ENCODE assay signal across 13 cellular contexts in the genomic region with DNA sequence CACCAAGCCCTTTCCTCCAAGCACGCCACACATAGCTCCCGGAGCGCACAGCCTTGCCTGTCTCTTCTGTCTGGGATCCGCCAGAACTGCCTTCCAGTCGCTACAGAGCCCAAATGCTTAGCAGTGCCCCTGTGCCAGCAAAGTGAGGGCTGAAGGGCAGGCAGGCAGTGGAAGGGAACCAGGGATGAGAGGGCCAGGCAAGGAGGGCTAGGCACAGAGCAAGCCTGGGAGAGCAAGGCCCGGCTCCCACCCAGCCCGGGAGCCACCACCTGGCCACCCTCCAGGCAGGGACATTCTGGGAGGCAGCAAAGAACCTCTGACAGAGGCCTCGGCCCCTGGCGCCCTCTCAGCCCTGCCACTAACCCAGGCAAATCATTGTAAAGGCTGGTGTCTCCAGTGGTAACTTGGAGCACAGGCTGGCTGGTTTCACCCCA. TPM values are rescaled to one million over a fixed set of nuclear protein-coding genes. Genes with fewer than 3 reads are reported as not detected.
A peak's percentile ranks its signal among the peaks of the same experiment; 100 is the strongest.
DNase-seq lines count a peak whose midpoint lies in the region; ATAC-seq and TF ChIP-seq lines count a peak whose summit lies in the region.
"Had no signal": no experiment of that assay in that cellular context is flagged by ENCODE, and none has a peak within 500 bp of the region (broad histone marks: within the 10 kb centered on the region; RNA-seq: fewer than 3 reads in every experiment).

No MANE protein-coding gene starts in this region.

- no peaks in the 10 kb centered on the region for H3K36me3 ChIP-seq in HUES48 (ENCODE audit: control insufficient read depth, insufficient read depth, low read length)
- H3K36me3 ChIP-seq in lower lobe of right lung: no peaks in the 10 kb centered on the region
- H3K36me3 ChIP-seq in subcutaneous abdominal adipose tissue (ENCODE audit: control insufficient read depth in 5 of 5, insufficient read depth in 5 of 5, low read length in 5 of 5): peaks cover 0 to 9% (median 4%) of the 10 kb centered on the region in 5 donors

- no peak for DNase-seq in lower lobe of right lung
- DNase-seq in islet precursor cell: no peak
- DNase-seq: activated CD4-positive, alpha-beta T cell treated with anti-CD3 and anti-CD28 coated beads, Interleukin-2, amount 10 ng/mL, durations not matched to agents 24 days and 14 days; COR-L47; NCI-H1694; nephron progenitor cell; SHP77 treated with DMSO at 0.1 percent for 48 hours had no signal

- no peak for TF ChIP-seq CTCF in lower lobe of right lung (IDR thresholded peaks at IDR 0.05)

- 0 out of 2 replicates have a peak, but pooled peaks cover 5% of the 10 kb centered on the region for H3K4me1 ChIP-seq in HUES48 (ENCODE audit: control insufficient read depth, insufficient read depth, low read length)
- peaks cover 83% of the 10 kb centered on the region for H3K4me1 ChIP-seq in lower lobe of right lung
- peaks cover 60 to 95% (median 91%) of the 10 kb centered on the region in 5 donors for H3K4me1 ChIP-seq in subcutaneous abdominal adipose tissue (ENCODE audit: control insufficient read depth in 5 of 5, insufficient read depth in 5 of 5, low read length in 5 of 5)

- no peaks in the 10 kb centered on the region for H3K9me3 ChIP-seq in HUES48 (ENCODE audit: control insufficient read depth, insufficient read depth, low read length)
- H3K9me3 ChIP-seq in lower lobe of right lung: no peaks in the 10 kb centered on the region
- no peaks in the 10 kb centered on the region for H3K9me3 ChIP-seq in subcutaneous abdominal adipose tissue (ENCODE audit: control insufficient read depth in 5 of 5, low read length in 5 of 5)

- H3K27me3 ChIP-seq in HUES48 (ENCODE audit: control insufficient read depth, insufficient read depth, low read length): no peaks in the 10 kb centered on the region
- no peaks in the 10 kb centered on the region for H3K27me3 ChIP-seq in lower lobe of right lung (ENCODE audit: low read depth)
- no peaks in the 10 kb centered on the region for H3K27me3 ChIP-seq in subcutaneous abdominal adipose tissue (ENCODE audit: control insufficient read depth in 5 of 5, insufficient read depth in 4 of 5, low read length in 5 of 5)

- H3K27ac ChIP-seq in HUES48 (ENCODE audit: low read depth, low read length) (peak overlapping the region; percentile 48), cingulate gyrus (ENCODE audit: low read depth, low read length) (peak overlapping the region; percentile 99), lower lobe of right lung (peak overlapping the region; percentile 90), subcutaneous abdominal adipose tissue (ENCODE audit: low read depth, low read length) (peak overlapping the region; percentile 100)

- ATAC-seq in lower lobe of right lung (no peak), GM19324 (IDR thresholded peaks at IDR 0.05; ENCODE audit: low FRiP score, unreplicated experiment) (no peak), HG03139 (IDR thresholded peaks at IDR 0.05; ENCODE audit: unreplicated experiment) (no peak), HG03460 (IDR thresholded peaks at IDR 0.05; ENCODE audit: unreplicated experiment) (no peak)

- intact Hi-C loops in lower lobe of right lung (cut with DNase I): no loop called here

- no peak overlapping the region; the same call in 1 of the 2 replicates for H3K9ac ChIP-seq in HUES48 (ENCODE audit: low read depth, low read length)
- peak overlapping the region; percentile 65 to 97 (median 85) for H3K9ac ChIP-seq in subcutaneous abdominal adipose tissue (ENCODE audit: low read length in 5 of 5)

- H3K4me3 ChIP-seq in HUES48 (ENCODE audit: low read depth, low read length): no peak overlapping the region
- H3K4me3 ChIP-seq in lower lobe of right lung: no peak overlapping the region
- peak overlapping the region in 3 of 5 donors; percentile 31 to 39 (median 32) for H3K4me3 ChIP-seq in subcutaneous abdominal adipose tissue (ENCODE audit: low read depth in 1 of 5, low read length in 5 of 5)

RNA-seq across cellular contexts. Expression of gene PPP2R1B, which starts 32.5 kb away (rescaled TPM):
- total RNA-seq in lower lobe of right lung: 24.1 TPM

Comparison
In these comparisons a context has a peak if more than half of its experiments do, and no peak if none do; other contexts are left out.
1. H3K27ac ChIP-seq: peak in every context shown above with its lines; median percentile 100 in subcutaneous abdominal adipose tissue; 99 in cingulate gyrus; 90 in lower lobe of right lung; 48 in HUES48.
2. H3K4me3 ChIP-seq: peak in subcutaneous abdominal adipose tissue (3 of 5); none in HUES48 (single experiment) and lower lobe of right lung (single experiment).